In the genomic region with DNA sequence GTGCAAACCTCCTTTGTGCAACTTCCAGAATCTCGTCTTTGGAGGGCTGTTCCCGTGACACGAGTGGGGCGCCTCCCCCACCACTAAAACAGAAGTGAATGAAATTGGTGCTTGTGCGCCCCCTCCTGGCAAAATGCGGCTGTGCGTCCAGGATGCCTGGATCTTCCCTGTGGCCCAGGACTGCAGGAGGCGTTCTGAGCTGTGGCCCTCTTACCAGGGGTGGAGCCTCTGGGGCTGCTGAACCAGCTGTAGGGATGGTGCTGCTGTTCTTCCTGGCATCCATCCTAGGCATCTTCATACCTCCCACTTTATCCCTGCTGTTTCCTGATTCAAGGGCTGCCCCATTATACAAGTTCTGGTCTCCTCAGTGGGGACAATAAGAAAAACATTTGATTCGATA, we compare ENCODE assay signal across 8 cellular contexts. TPM values are rescaled to one million over a fixed set of nuclear protein-coding genes. Genes with fewer than 3 reads are reported as not detected.
DNase-seq lines count a peak whose midpoint lies in the region; ATAC-seq and TF ChIP-seq lines count a peak whose summit lies in the region.

No MANE protein-coding gene starts in this region.

- no peak overlapping the region for H3K4me3 ChIP-seq in right lobe of liver

- H3K4me1 ChIP-seq in right lobe of liver, result peaks cover 0 to 44% (median 13%) of the 10 kb centered on the region in 4 donors

- peaks cover 0 to 15% (median 3%) of the 10 kb centered on the region in 4 donors for H3K36me3 ChIP-seq in right lobe of liver

- TF ChIP-seq POLR2A in right lobe of liver (IDR thresholded peaks at IDR 0.05), result no peak

- H3K27ac ChIP-seq in cingulate gyrus (ENCODE audit: low read depth, low read length), result peak overlapping the region; percentile 95
- H3K27ac ChIP-seq in right lobe of liver, result peak overlapping the region; percentile 89 to 93 (median 92)

- H3K4me1 Mint-ChIP-seq in activated CD4-positive, alpha-beta T cell treated with anti-CD3 and anti-CD28 coated beads, Interleukin-2, amount 10 ng/mL, durations not matched to agents 7 days and 5 days, result peaks cover 6% of the 10 kb centered on the region

- no peak overlapping the region for H3K27ac Mint-ChIP-seq in activated CD4-positive, alpha-beta T cell treated with anti-CD3 and anti-CD28 coated beads, Interleukin-2, amount 10 ng/mL, durations not matched to agents 7 days and 5 days

- no peaks in the 10 kb centered on the region for H3K9me3 ChIP-seq in right lobe of liver

- H3K36me3 Mint-ChIP-seq in activated CD4-positive, alpha-beta T cell treated with anti-CD3 and anti-CD28 coated beads, Interleukin-2, amount 10 ng/mL, durations not matched to agents 7 days and 5 days (ENCODE audit: low read depth), result no peaks in the 10 kb centered on the region

- ATAC-seq in right lobe of liver, result peak; percentile 57 to 74 (median 67)
- no peak for ATAC-seq in HG02970 (IDR thresholded peaks at IDR 0.05; ENCODE audit: low FRiP score, unreplicated experiment)

- CTCF ChIA-PET in activated CD4-positive, alpha-beta T cell treated with anti-CD3 and anti-CD28 coated beads, Interleukin-2, amount 10 ng/mL, durations not matched to agents 7 days and 5 days (lab: Charles Lee), result interaction anchor here (0.5 to 1.2 kb wide), 12 partner anchors 8 to 489 kb away, joined by 3 to 6 read pairs (median 3); partner anchors contain the start of gene CAVIN1

- H3K27me3 ChIP-seq in right lobe of liver, result no peaks in the 10 kb centered on the region

- POLR2A ChIA-PET in activated CD4-positive, alpha-beta T cell treated with anti-CD3 and anti-CD28 coated beads, Interleukin-2, amount 10 ng/mL, durations not matched to agents 7 days and 5 days (lab: Charles Lee), result interaction anchor here (0.7 kb wide), 1 partner anchor 95 kb away, joined by 3 read pairs; no protein-coding TSS in a partner anchor

- H3K27me3 Mint-ChIP-seq in activated CD4-positive, alpha-beta T cell treated with anti-CD3 and anti-CD28 coated beads, Interleukin-2, amount 10 ng/mL, durations not matched to agents 7 days and 5 days, result peaks cover 4% of the 10 kb centered on the region

- H3K4me3 Mint-ChIP-seq in activated CD4-positive, alpha-beta T cell treated with anti-CD3 and anti-CD28 coated beads, Interleukin-2, amount 10 ng/mL, durations not matched to agents 7 days and 5 days, result no peak overlapping the region

- WGBS in right lobe of liver (ENCODE audit: insufficient coverage, low coverage, low lambda C conversion rate, missing lambda C conversion rate), result 12% methylated on average over 6 of the region's 9 CpGs

- TF ChIP-seq CTCF in right lobe of liver (IDR thresholded peaks at IDR 0.05), result peak; percentile 89 to 99 (median 95)

- no peaks in the 10 kb centered on the region for H3K9me3 Mint-ChIP-seq in activated CD4-positive, alpha-beta T cell treated with anti-CD3 and anti-CD28 coated beads, Interleukin-2, amount 10 ng/mL, durations not matched to agents 7 days and 5 days

- intact Hi-C loops in right lobe of liver (cut with DNase I), result loop anchor here (5.0 to 10.0 kb wide), 2 partner anchors 100 to 193 kb away; no protein-coding TSS in a partner anchor

- DNase-seq in SIG-M5 treated with dmso at 0.1 percent for 504 hours (lab: John Stamatoyannopoulos, UW; ENCODE audit: unreplicated experiment) (peak; percentile 67), SIG-M5 (lab: John Stamatoyannopoulos, UW) (no peak), NCI-H510A treated with DMSO at 0.1 percent for 48 hours (lab: John Stamatoyannopoulos, UW) (peak; percentile 41), right lobe of liver (peak; percentile 82 to 86 (median 83))
- peak; percentile 84 for DNase-seq in activated CD4-positive, alpha-beta T cell treated with anti-CD3 and anti-CD28 coated beads, Interleukin-2, amount 10 ng/mL, durations not matched to agents 7 days and 5 days
- DNase-seq in stimulated activated CD4-positive, alpha-beta T cell treated with anti-CD3 and anti-CD28 coated beads, Interleukin-4, amount 100 ng/mL, for 4 hours, result peak; percentile 67 to 76

RNA-seq across cellular contexts. Expression of gene NAGLU, which starts 18.5 kb away (rescaled TPM):
- 10 to 100 TPM; 16.4 to 18.8 TPM for total RNA-seq in activated CD4-positive, alpha-beta T cell treated with anti-CD3 and anti-CD28 coated beads, Interleukin-2, amount 10 ng/mL, durations not matched to agents 7 days and 5 days
- total RNA-seq in right lobe of liver, result 10 to 100 TPM; 36.4 to 81.6 (median 43.7) TPM

RNA-seq across cellular contexts. Expression of gene HSD17B1, which starts 35.2 kb away (rescaled TPM):
- total RNA-seq in activated CD4-positive, alpha-beta T cell treated with anti-CD3 and anti-CD28 coated beads, Interleukin-2, amount 10 ng/mL, durations not matched to agents 7 days and 5 days, result under 1 TPM; 0.73 to 0.97 TPM
- 1 to 10 TPM in 1 of 6 experiments, under 1 TPM in 5; 0.31 to 1.1 (median 0.87) TPM for total RNA-seq in right lobe of liver

RNA-seq across cellular contexts. Expression of gene COASY, which starts 44.4 kb away (rescaled TPM):
- 10 to 100 TPM; 72.5 to 86.1 TPM for total RNA-seq in activated CD4-positive, alpha-beta T cell treated with anti-CD3 and anti-CD28 coated beads, Interleukin-2, amount 10 ng/mL, durations not matched to agents 7 days and 5 days
- total RNA-seq in right lobe of liver, result 10 to 100 TPM; 48.1 to 70.5 (median 60.9) TPM

RNA-seq across cellular contexts. Expression of gene MLX, which starts 49.4 kb away (rescaled TPM):
- total RNA-seq in activated CD4-positive, alpha-beta T cell treated with anti-CD3 and anti-CD28 coated beads, Interleukin-2, amount 10 ng/mL, durations not matched to agents 7 days and 5 days, result 10 to 100 TPM; 56.7 to 62.3 TPM
- 10 to 100 TPM; 34.5 to 46.2 (median 35.2) TPM for total RNA-seq in right lobe of liver

RNA-seq across cellular contexts. Expression of gene ATP6V0A1, which starts 58.8 kb away (rescaled TPM):
- 1 to 10 TPM; 4.9 to 8.9 TPM for total RNA-seq in activated CD4-positive, alpha-beta T cell treated with anti-CD3 and anti-CD28 coated beads, Interleukin-2, amount 10 ng/mL, durations not matched to agents 7 days and 5 days
- total RNA-seq in right lobe of liver, result 10 to 100 TPM; 36.4 to 66.0 (median 49.4) TPM
